17 cellular contexts compared by ENCODE assay signal in genomic region chr6:100780648-100781047, GRCh38.
DNase-seq lines count a peak whose midpoint lies in the region; ATAC-seq and TF ChIP-seq lines count a peak whose summit lies in the region.
"Had no signal": no experiment of that assay in that cellular context is flagged by ENCODE, and none has a peak within 500 bp of the region (broad histone marks: within the 10 kb centered on the region; RNA-seq: fewer than 3 reads in every experiment).

No MANE protein-coding gene starts in this region.

- no TSS peak for BruUV-seq in mammary epithelial cell (replicated peaks; lab: Mats Ljungman, UMichigan)

- H3K27ac ChIP-seq in mammary epithelial cell (ENCODE audit: insufficient read depth, low read depth, low read length): no peak overlapping the region
- H3K27ac ChIP-seq in breast epithelium: no peak overlapping the region
- no peak overlapping the region for H3K27ac ChIP-seq in RWPE2 (ENCODE audit: poor library complexity, severe bottlenecking)
- H3K27ac ChIP-seq in foreskin keratinocyte: no peak overlapping the region
- H3K27ac ChIP-seq: 22Rv1, A549, C4-2B had no signal

- H3K36me3 ChIP-seq in mammary epithelial cell (ENCODE audit: insufficient read depth, low read length) (no peaks in the 10 kb centered on the region), breast epithelium (no peaks in the 10 kb centered on the region), RWPE2 (ENCODE audit: low read depth) (peaks cover 15% of the 10 kb centered on the region)

- no peak for TF ChIP-seq POLR2A in breast epithelium (IDR thresholded peaks at IDR 0.05)

- H3K4me1 Mint-ChIP-seq in T-helper 17 cell: peaks cover 9% of the 10 kb centered on the region

- H3K79me2 ChIP-seq in mammary epithelial cell (ENCODE audit: insufficient read depth, low read length): peaks cover 5% of the 10 kb centered on the region

- H2AFZ ChIP-seq in mammary epithelial cell (ENCODE audit: low read depth, low read length): no peak overlapping the region

- H3K9ac ChIP-seq in mammary epithelial cell (ENCODE audit: insufficient read depth, low read length): no peak overlapping the region

- H3K4me1 ChIP-seq in mammary epithelial cell (ENCODE audit: insufficient read depth, low read length) (no peaks in the 10 kb centered on the region), breast epithelium (no peaks in the 10 kb centered on the region), RWPE2 (ENCODE audit: insufficient read depth, poor library complexity, severe bottlenecking) (peaks cover 5% of the 10 kb centered on the region), foreskin keratinocyte (no peaks in the 10 kb centered on the region)
- H3K4me1 ChIP-seq: A549 had no signal

- H3K4me3 Mint-ChIP-seq in T-helper 17 cell: no peak overlapping the region
- H3K4me3 Mint-ChIP-seq: CD4-positive, alpha-beta memory T cell had no signal

- intact Hi-C loops in mammary epithelial cell (cut with micrococcal nuclease) (no loop called here), breast epithelium (cut with DNase I; ENCODE audit: low total_unique reads) (no loop called here), Right ventricle myocardium inferior (cut with DNase I) (no loop called here)

- no peak overlapping the region for H3K4me2 ChIP-seq in mammary epithelial cell (ENCODE audit: insufficient read depth, low read depth, low read length)
- H3K4me2 ChIP-seq: A549 had no signal

- no peaks in the 10 kb centered on the region for H3K9me3 ChIP-seq in mammary epithelial cell (replicated peaks; ENCODE audit: insufficient read depth, low read length)
- no peaks in the 10 kb centered on the region for H3K9me3 ChIP-seq in breast epithelium
- no peaks in the 10 kb centered on the region for H3K9me3 ChIP-seq in RWPE2 (ENCODE audit: severe bottlenecking)
- no peaks in the 10 kb centered on the region for H3K9me3 ChIP-seq in T-helper 17 cell (ENCODE audit: control insufficient read depth, low read length, poor library complexity, severe bottlenecking)
- H3K9me3 ChIP-seq: A549 had no signal

- H3K27me3 Mint-ChIP-seq in T-helper 17 cell: no peaks in the 10 kb centered on the region
- H3K27me3 Mint-ChIP-seq: CD4-positive, alpha-beta memory T cell had no signal

- peak; percentile 31; the same call in 1 of the 3 replicates for ATAC-seq in RWPE2 (ENCODE audit: low read depth)
- ATAC-seq in foreskin keratinocyte: peak; percentile 32
- no peak for ATAC-seq in Right ventricle myocardium inferior
- ATAC-seq in T-helper 17 cell: no peak
- ATAC-seq: A549 had no signal

- dilution Hi-C loops in mammary epithelial cell (cut with HindIII; ENCODE audit: low sequenced_read_pairs): no loop called here

- in situ Hi-C loops in mammary epithelial cell (cut with MboI; ENCODE audit: low sequenced_read_pairs in 2 of 2): no loop called here

- H3K27ac Mint-ChIP-seq in T-helper 17 cell: no peak overlapping the region
- H3K27ac Mint-ChIP-seq: CD4-positive, alpha-beta memory T cell had no signal

- CTCF ChIA-PET in mammary epithelial cell (lab: Charles Lee; ENCODE audit: low non-redundant PET): no interaction called here

- H3K36me3 Mint-ChIP-seq in T-helper 17 cell (ENCODE audit: low read depth): peaks cover 5% of the 10 kb centered on the region

- DNase-seq in mammary epithelial cell: peak; percentile 37
- no peak for DNase-seq in breast epithelium (ENCODE audit: low spot score in 2 of 2)
- DNase-seq in RWPE2 (ENCODE audit: low spot score): no peak
- no peak for DNase-seq in foreskin keratinocyte
- DNase-seq in activated T-cell treated with anti-CD3 and anti-CD28 coated beads, Interleukin-2, amount 50 U/mL, for 48 hours: no peak
- DNase-seq in Right ventricle myocardium inferior (ENCODE audit: missing footprints): no peak
- no peak for DNase-seq in T-helper 17 cell
- DNase-seq: AML-193; Calu3; CD4-positive, alpha-beta memory T cell; DMS79 treated with DMSO at 0.1 percent for 48 hours; GF-D8; GOT3; H7 had no signal

- H3K27me3 ChIP-seq in mammary epithelial cell (ENCODE audit: insufficient read depth, low read length): no peaks in the 10 kb centered on the region
- H3K27me3 ChIP-seq in breast epithelium: no peaks in the 10 kb centered on the region
- H3K27me3 ChIP-seq in RWPE2 (ENCODE audit: insufficient read depth, poor library complexity, severe bottlenecking): no peaks in the 10 kb centered on the region
- no peaks in the 10 kb centered on the region for H3K27me3 ChIP-seq in foreskin keratinocyte

- no peaks in the 10 kb centered on the region for H4K20me1 ChIP-seq in mammary epithelial cell (ENCODE audit: insufficient read depth, low read length)

- H3K4me3 ChIP-seq in mammary epithelial cell (replicated peaks in 1 of 3; ENCODE audit: insufficient read depth in 1 of 3, low read depth in 2 of 3, low read length in 3 of 3): no peak overlapping the region
- no peak overlapping the region for H3K4me3 ChIP-seq in breast epithelium
- no peak overlapping the region for H3K4me3 ChIP-seq in RWPE2 (ENCODE audit: severe bottlenecking)
- H3K4me3 ChIP-seq: A549 had no signal

- TF ChIP-seq CTCF in mammary epithelial cell (conservative IDR thresholded peaks at IDR 0.05 in 1 of 2, IDR thresholded peaks at IDR 0.05 in 1 of 2; ENCODE audit: extremely low read depth in 1 of 2, insufficient read depth in 1 of 2, low read depth in 1 of 2, low read length in 2 of 2) (no peak), breast epithelium (IDR thresholded peaks at IDR 0.05) (no peak), RWPE2 (IDR thresholded peaks at IDR 0.05; ENCODE audit: poor library complexity, severe bottlenecking) (no peak), foreskin keratinocyte (conservative IDR thresholded peaks at IDR 0.05) (no peak)

Comparison
In these comparisons a context has a peak if more than half of its experiments do, and no peak if none do; other contexts are left out.
1. ATAC-seq: peak in RWPE2 (single experiment) and foreskin keratinocyte (single experiment); none in Right ventricle myocardium inferior (single experiment) and T-helper 17 cell (single experiment).